6 cellular contexts compared by ENCODE assay signal in genomic region chr1:154556422-154556821, GRCh38. TPM values are rescaled to one million over a fixed set of nuclear protein-coding genes. Genes with fewer than 3 reads are reported as not detected.
DNase-seq lines count a peak whose midpoint lies in the region; ATAC-seq, FAIRE-seq and TF ChIP-seq lines count a peak whose summit lies in the region.

No MANE protein-coding gene starts in this region.

- H3K4ac ChIP-seq in H1 (replicated peaks; ENCODE audit: insufficient read length, low read depth, low read length) = no peak overlapping the region

- peaks cover 3 to 4% of the 10 kb centered on the region in 2 experiments for H4K20me1 ChIP-seq in H1 (replicated peaks in 1 of 2; ENCODE audit: control insufficient read depth in 1 of 2, insufficient read depth in 2 of 2, low read length in 2 of 2)

- no peak for TF ChIP-seq EP300 in H1 (IDR thresholded peaks at IDR 0.05; ENCODE audit: borderline replicate concordance in 1 of 2, low read depth in 2 of 2, low read length in 2 of 2)

- WGBS in H1 (ENCODE audit: extremely low coverage in 1 of 2, insufficient coverage in 1 of 2, insufficient read length in 1 of 2, insufficient replicate concordance in 2 of 2, low coverage in 1 of 2, low lambda C conversion rate in 2 of 2, missing lambda C conversion rate in 1 of 2), 2 experiments = 44% methylated on average over 4 of the region's 4 CpGs; no CpG with 5 or more reads in 1 of the 2 experiments

- H3K56ac ChIP-seq in H1 (replicated peaks; ENCODE audit: insufficient read length, low read depth, low read length) = no peak overlapping the region

- H4K91ac ChIP-seq in H1 (replicated peaks; ENCODE audit: insufficient read length, low read length) = no peak overlapping the region

- no peak overlapping the region for H2BK5ac ChIP-seq in H1 (ENCODE audit: low read depth, low read length)

- no peak for TF ChIP-seq POLR2A in H1 (IDR thresholded peaks at IDR 0.05; ENCODE audit: control extremely low read depth in 1 of 2, low read depth in 2 of 2, low read length in 2 of 2)

- H3K4me2 ChIP-seq in H1 (ENCODE audit: insufficient read depth in 1 of 2, low read depth in 2 of 2, low read length in 2 of 2) = peak overlapping the region; percentile 81 to 99
- H3K4me2 ChIP-seq in skeletal muscle satellite cell (ENCODE audit: low read length) = peak overlapping the region; percentile 90

- CTCF ChIA-PET in H1 (lab: Charles Lee; ENCODE audit: partially characterized antibody) = interaction anchor here (1.6 to 2.4 kb wide), 3 partner anchors 10 to 322 kb away, joined by 4 to 13 read pairs (median 6); no protein-coding TSS in a partner anchor
- CTCF ChIA-PET in HEK293T (lab: Yijun Ruan, JAX) = interaction anchor here (0.7 to 1.8 kb wide), 2 partner anchors 9 to 177 kb away, joined by 3 to 7 read pairs; no protein-coding TSS in a partner anchor

- H4K5ac ChIP-seq in H1 (ENCODE audit: insufficient read length, low read depth, low read length) = no peak overlapping the region

- no peak overlapping the region for H2BK15ac ChIP-seq in H1 (ENCODE audit: low read length)

- DNase-seq in MG63 (no peak), H1 (ENCODE audit: low read depth in 1 of 2, low spot score in 2 of 2) (no peak), HEK293T (ENCODE audit: extremely low spot score) (no peak)
- DNase-seq in activated effector memory CD4-positive, alpha-beta T cell treated with anti-CD3 and anti-CD28 coated beads, Interleukin-2, amount 50 U/mL, for 16 hours = no peak

- H3K36me3 ChIP-seq in MG63 (peaks cover 54% of the 10 kb centered on the region), H1 (ENCODE audit: control insufficient read depth in 2 of 4, insufficient read depth in 4 of 4, low read length in 3 of 4) (peaks cover 28 to 45% (median 44%) of the 10 kb centered on the region in 4 experiments), skeletal muscle satellite cell (ENCODE audit: insufficient read depth, low read length) (peaks cover 44% of the 10 kb centered on the region)

- peak overlapping the region; percentile 80 for H3K4me3 ChIP-seq in MG63
- peak overlapping the region; percentile 21 to 92 (median 82); a peak in 4 of 8 replicates for H3K4me3 ChIP-seq in H1 (ENCODE audit: extremely low read depth in 1 of 4, insufficient read depth in 2 of 4, low read depth in 3 of 4, low read length in 4 of 4)
- H3K4me3 ChIP-seq in skeletal muscle satellite cell (ENCODE audit: low read length) = peak overlapping the region; percentile 79

- H3K23me2 ChIP-seq in H1 (ENCODE audit: low read depth, low read length) = peaks cover 10% of the 10 kb centered on the region

- no peak overlapping the region for H3K23ac ChIP-seq in H1 (ENCODE audit: insufficient read length)

- H2BK120ac ChIP-seq in H1 (replicated peaks; ENCODE audit: low read depth, low read length) = no peak overlapping the region

- H2BK12ac ChIP-seq in H1 (ENCODE audit: low read depth, low read length) = no peak overlapping the region

- H2AFZ ChIP-seq in H1 (ENCODE audit: low read length) = no peak overlapping the region

- POLR2A ChIA-PET in H1 (lab: Charles Lee; ENCODE audit: partially characterized antibody) = no interaction called here
- POLR2A ChIA-PET in HEK293T (lab: Yijun Ruan, JAX) = no interaction called here

- no peak for TF ChIP-seq RAD21 in H1 (IDR thresholded peaks at IDR 0.05 in 1 of 2, conservative IDR thresholded peaks at IDR 0.05 in 1 of 2; ENCODE audit: low read depth in 2 of 2, low read length in 2 of 2)

- no peak for TF ChIP-seq CTCF in H1 (IDR thresholded peaks at IDR 0.05; ENCODE audit: control extremely low read depth in 1 of 3, insufficient read depth in 1 of 3, low read depth in 1 of 3, low read length in 3 of 3)

- peaks cover 6% of the 10 kb centered on the region for H3K79me1 ChIP-seq in H1 (ENCODE audit: low read depth, low read length)

- no peak overlapping the region for H4K8ac ChIP-seq in H1 (ENCODE audit: extremely low read depth, insufficient read depth, low read length)

- peaks cover 7 to 31% of the 10 kb centered on the region in 2 experiments; a peak in 3 of 4 replicates for H3K79me2 ChIP-seq in H1 (ENCODE audit: control insufficient read depth in 1 of 2, insufficient read depth in 2 of 2, low read length in 2 of 2)

- ATAC-seq in GM19452 (IDR thresholded peaks at IDR 0.05; ENCODE audit: unreplicated experiment) = no peak

- H3K9ac ChIP-seq in H1 (replicated peaks in 1 of 4; ENCODE audit: extremely low read depth in 1 of 4, low read depth in 3 of 4, low read length in 3 of 4) (no peak overlapping the region), skeletal muscle satellite cell (ENCODE audit: low read depth, low read length) (peak overlapping the region; percentile 93)

- FAIRE-seq in H1 (lab: Jason Lieb, UNC) = no peak

- H3K9me3 ChIP-seq in MG63 (no peaks in the 10 kb centered on the region), H1 (ENCODE audit: insufficient read depth in 2 of 2, low read depth in 1 of 2, low read length in 1 of 2) (no peaks in the 10 kb centered on the region), skeletal muscle satellite cell (replicated peaks; ENCODE audit: low read length) (no peaks in the 10 kb centered on the region)

- peak overlapping the region; percentile 58; the same call in 1 of the 2 replicates for H2AK5ac ChIP-seq in H1 (ENCODE audit: low read depth, low read length)

- H3K27me3 ChIP-seq in MG63 (no peaks in the 10 kb centered on the region), H1 (replicated peaks in 1 of 4; ENCODE audit: control insufficient read depth in 3 of 4, extremely low read depth in 1 of 4, insufficient read depth in 3 of 4, low read length in 3 of 4) (no peaks in the 10 kb centered on the region), skeletal muscle satellite cell (ENCODE audit: control insufficient read depth, insufficient read depth, low read length) (no peaks in the 10 kb centered on the region)

- peak overlapping the region; percentile 56; the same call in 1 of the 2 replicates for H3K27ac ChIP-seq in H1 (ENCODE audit: low read depth, low read length)

- H3K14ac ChIP-seq in H1 (ENCODE audit: insufficient read length) = no peak overlapping the region

- no peak overlapping the region for H2BK20ac ChIP-seq in H1 (ENCODE audit: low read length)

- H3K18ac ChIP-seq in H1 (ENCODE audit: extremely low read depth, low read length) = no peak overlapping the region

- H3K4me1 ChIP-seq in H1 (replicated peaks in 1 of 4; ENCODE audit: control insufficient read depth in 3 of 4, insufficient read depth in 4 of 4, low read length in 3 of 4) = peaks cover 5 to 14% (median 7%) of the 10 kb centered on the region in 4 experiments; a peak in 5 of 7 replicates
- H3K4me1 ChIP-seq in skeletal muscle satellite cell (ENCODE audit: control insufficient read depth, insufficient read depth, low read length) = peaks cover 25% of the 10 kb centered on the region

RNA-seq across cellular contexts. Expression of gene UBE2Q1, which starts 2.0 kb away (rescaled TPM):
- 38.1 and 66.0 TPM in 2 replicates for total RNA-seq in MG63 (2014; rRNA removed; shearing (Covaris generic); ENCODE audit: low replicate concordance)
- 71.7 and 95.8 TPM in 2 replicates for total RNA-seq in H1 (2021; fragmentation: NEBNext Ultra II Directional; extraction: Animal tissue kit (Norgen Biotek cat#: 25700))
- polyA plus RNA-seq in H1 (2011; rRNA removed) = 10.2 and 13.2 TPM in 2 replicates
- polyA plus RNA-seq in H1 (2011; cell fraction: cytosol; rRNA removed) = 14.9 TPM
- 15.0 TPM for polyA plus RNA-seq in H1 (2011; cell fraction: nucleus; rRNA removed)
- 40.2 to 97.4 TPM (median 59.8 TPM) in 4 replicates for polyA plus RNA-seq in H1 (2012, experiment 1 of 2)
- polyA plus RNA-seq in H1 (2012, experiment 2 of 2) = 21.1 TPM
- polyA plus RNA-seq in H1 (2013, experiment 1 of 2) = 39.5 TPM
- polyA plus RNA-seq in H1 (2013, experiment 2 of 2) = 41.9 TPM
- polyA minus RNA-seq in H1 (2011; rRNA and poly(A)+ RNA removed) = 8.2 and 11.3 TPM in 2 replicates
- polyA minus RNA-seq in H1 (2011; cell fraction: cytosol; rRNA and poly(A)+ RNA removed) = 11.2 TPM
- polyA minus RNA-seq in H1 (2011; cell fraction: nucleus; rRNA and poly(A)+ RNA removed) = 17.2 TPM
- 18.3 and 21.2 TPM in 2 replicates for total RNA-seq in skeletal muscle satellite cell (2012; rRNA removed)

RNA-seq across cellular contexts. Expression of gene CHRNB2, which starts 11.2 kb away (rescaled TPM):
- not detected in 2 replicates for total RNA-seq in MG63 (2014; rRNA removed; shearing (Covaris generic); ENCODE audit: low replicate concordance)
- 3.6 and 4.1 TPM in 2 replicates for total RNA-seq in H1 (2021; fragmentation: NEBNext Ultra II Directional; extraction: Animal tissue kit (Norgen Biotek cat#: 25700))
- 3.1 and 3.4 TPM in 2 replicates for polyA plus RNA-seq in H1 (2011; rRNA removed)
- polyA plus RNA-seq in H1 (2011; cell fraction: cytosol; rRNA removed) = 1.7 TPM
- polyA plus RNA-seq in H1 (2011; cell fraction: nucleus; rRNA removed) = 2.6 TPM
- 2.5 to 3.3 TPM (median 2.9 TPM) in 4 replicates for polyA plus RNA-seq in H1 (2012, experiment 1 of 2)
- 2.7 TPM for polyA plus RNA-seq in H1 (2012, experiment 2 of 2)
- polyA plus RNA-seq in H1 (2013, experiment 1 of 2) = 3.0 TPM
- 3.7 TPM for polyA plus RNA-seq in H1 (2013, experiment 2 of 2)
- 7.1 and 7.6 TPM in 2 replicates for polyA minus RNA-seq in H1 (2011; rRNA and poly(A)+ RNA removed)
- 1.2 TPM for polyA minus RNA-seq in H1 (2011; cell fraction: cytosol; rRNA and poly(A)+ RNA removed)
- 3.0 TPM for polyA minus RNA-seq in H1 (2011; cell fraction: nucleus; rRNA and poly(A)+ RNA removed)
- total RNA-seq in skeletal muscle satellite cell (2012; rRNA removed) = under 0.01 and 0.22 TPM in 2 replicates

RNA-seq across cellular contexts. Expression of gene ADAR, which starts 51.6 kb away (rescaled TPM):
- 63.6 and 63.9 TPM in 2 replicates for total RNA-seq in MG63 (2014; rRNA removed; shearing (Covaris generic); ENCODE audit: low replicate concordance)
- total RNA-seq in H1 (2021; fragmentation: NEBNext Ultra II Directional; extraction: Animal tissue kit (Norgen Biotek cat#: 25700)) = 235 and 242 TPM in 2 replicates
- polyA plus RNA-seq in H1 (2011; rRNA removed) = 104 and 125 TPM in 2 replicates
- polyA plus RNA-seq in H1 (2011; cell fraction: cytosol; rRNA removed) = 130 TPM
- polyA plus RNA-seq in H1 (2011; cell fraction: nucleus; rRNA removed) = 201 TPM
- 117 to 140 TPM (median 138 TPM) in 4 replicates for polyA plus RNA-seq in H1 (2012, experiment 1 of 2)
- 25.3 TPM for polyA plus RNA-seq in H1 (2012, experiment 2 of 2)
- 106 TPM for polyA plus RNA-seq in H1 (2013, experiment 1 of 2)
- polyA plus RNA-seq in H1 (2013, experiment 2 of 2) = 110 TPM
- 406 and 507 TPM in 2 replicates for polyA minus RNA-seq in H1 (2011; rRNA and poly(A)+ RNA removed)
- polyA minus RNA-seq in H1 (2011; cell fraction: cytosol; rRNA and poly(A)+ RNA removed) = 153 TPM
- 195 TPM for polyA minus RNA-seq in H1 (2011; cell fraction: nucleus; rRNA and poly(A)+ RNA removed)
- total RNA-seq in skeletal muscle satellite cell (2012; rRNA removed) = 64.9 and 75.3 TPM in 2 replicates

RNA-seq across cellular contexts. Expression of gene SHE, which starts 54.2 kb away (rescaled TPM):
- total RNA-seq in MG63 (2014; rRNA removed; shearing (Covaris generic); ENCODE audit: low replicate concordance) = not detected in 2 replicates
- 0.29 and 0.45 TPM in 2 replicates for total RNA-seq in H1 (2021; fragmentation: NEBNext Ultra II Directional; extraction: Animal tissue kit (Norgen Biotek cat#: 25700))
- 0.28 and 0.44 TPM in 2 replicates for polyA plus RNA-seq in H1 (2011; rRNA removed)
- 0.35 TPM for polyA plus RNA-seq in H1 (2011; cell fraction: cytosol; rRNA removed)
- 0.34 TPM for polyA plus RNA-seq in H1 (2011; cell fraction: nucleus; rRNA removed)
- 0.27 to 0.52 TPM (median 0.35 TPM) in 4 replicates for polyA plus RNA-seq in H1 (2012, experiment 1 of 2)
- polyA plus RNA-seq in H1 (2012, experiment 2 of 2) = 0.22 TPM
- 0.39 TPM for polyA plus RNA-seq in H1 (2013, experiment 1 of 2)
- 0.40 TPM for polyA plus RNA-seq in H1 (2013, experiment 2 of 2)
- polyA minus RNA-seq in H1 (2011; rRNA and poly(A)+ RNA removed) = 0.35 and 0.37 TPM in 2 replicates
- 0.15 TPM for polyA minus RNA-seq in H1 (2011; cell fraction: cytosol; rRNA and poly(A)+ RNA removed)
- polyA minus RNA-seq in H1 (2011; cell fraction: nucleus; rRNA and poly(A)+ RNA removed) = 0.40 TPM
- total RNA-seq in skeletal muscle satellite cell (2012; rRNA removed) = under 0.01 TPM in 2 replicates

RNA-seq across cellular contexts. Expression of gene TDRD10, which starts 54.4 kb away (rescaled TPM):
- total RNA-seq in MG63 (2014; rRNA removed; shearing (Covaris generic); ENCODE audit: low replicate concordance) = not detected in 2 replicates
- 0.15 TPM in 1 of 2 replicates, not detected in the other for total RNA-seq in H1 (2021; fragmentation: NEBNext Ultra II Directional; extraction: Animal tissue kit (Norgen Biotek cat#: 25700))
- polyA plus RNA-seq in H1 (2011; rRNA removed) = 0.27 and 0.30 TPM in 2 replicates
- 0.25 TPM for polyA plus RNA-seq in H1 (2011; cell fraction: cytosol; rRNA removed)
- 0.67 TPM for polyA plus RNA-seq in H1 (2011; cell fraction: nucleus; rRNA removed)
- 0.13 to 0.41 TPM (median 0.41 TPM) in 3 of 4 replicates, not detected in the other for polyA plus RNA-seq in H1 (2012, experiment 1 of 2)
- 0.08 TPM for polyA plus RNA-seq in H1 (2012, experiment 2 of 2)
- polyA plus RNA-seq in H1 (2013, experiment 1 of 2) = 0.08 TPM
- polyA plus RNA-seq in H1 (2013, experiment 2 of 2) = 0.26 TPM
- polyA minus RNA-seq in H1 (2011; rRNA and poly(A)+ RNA removed) = 0.17 TPM in 1 of 2 replicates, not detected in the other
- not detected for polyA minus RNA-seq in H1 (2011; cell fraction: cytosol; rRNA and poly(A)+ RNA removed)
- not detected for polyA minus RNA-seq in H1 (2011; cell fraction: nucleus; rRNA and poly(A)+ RNA removed)
- not detected in 2 replicates for total RNA-seq in skeletal muscle satellite cell (2012; rRNA removed)
